21 cellular contexts compared by ENCODE assay signal in genomic region chr3:119309591-119309990, GRCh38.
"Had no signal": no experiment of that assay in that cellular context is flagged by ENCODE, and none has a peak within 500 bp of the region (broad histone marks: within the 10 kb centered on the region; RNA-seq: fewer than 3 reads in every experiment).

No MANE protein-coding gene starts in this region.

- H3K4me3 ChIP-seq: ascending aorta, colonic mucosa, gastrocnemius medialis, heart right ventricle, psoas muscle, right lobe of liver, stomach, thoracic aorta had no signal

- H3K4me3 Mint-ChIP-seq: activated naive CD4-positive, alpha-beta T cell treated with anti-CD3 and anti-CD28 coated beads for 36 hours; activated naive CD8-positive, alpha-beta T cell treated with anti-CD3 and anti-CD28 coated beads, Interleukin-2, amount 50 U/mL, for 24 hours; memory B cell; nephron progenitor cell; T-cell had no signal

- H3K4me1 ChIP-seq: ascending aorta, colonic mucosa, psoas muscle, right lobe of liver had no signal

- H3K27ac ChIP-seq: ascending aorta, colonic mucosa, epithelial cell of prostate, gastrocnemius medialis, psoas muscle, right lobe of liver, stomach, thoracic aorta had no signal

- H3K27me3 ChIP-seq: ascending aorta, colonic mucosa, gastrocnemius medialis, heart right ventricle, right lobe of liver, stomach had no signal

- H3K27me3 Mint-ChIP-seq: activated naive CD8-positive, alpha-beta T cell treated with anti-CD3 and anti-CD28 coated beads, Interleukin-2, amount 50 U/mL, for 24 hours; memory B cell; T-cell had no signal

- H3K9me3 Mint-ChIP-seq: activated naive CD4-positive, alpha-beta T cell treated with anti-CD3 and anti-CD28 coated beads for 36 hours; activated naive CD8-positive, alpha-beta T cell treated with anti-CD3 and anti-CD28 coated beads, Interleukin-2, amount 50 U/mL, for 24 hours; memory B cell; T-cell had no signal

- H3K27ac Mint-ChIP-seq: activated naive CD4-positive, alpha-beta T cell treated with anti-CD3 and anti-CD28 coated beads for 36 hours; activated naive CD8-positive, alpha-beta T cell treated with anti-CD3 and anti-CD28 coated beads, Interleukin-2, amount 50 U/mL, for 24 hours; memory B cell; nephron progenitor cell; T-cell had no signal

- H3K9me3 ChIP-seq: ascending aorta, colonic mucosa, gastrocnemius medialis, heart right ventricle, psoas muscle, right lobe of liver, stomach, thoracic aorta had no signal

- ATAC-seq: activated naive CD8-positive, alpha-beta T cell treated with anti-CD3 and anti-CD28 coated beads, Interleukin-2, amount 50 U/mL, for 24 hours; right lobe of liver; T-cell had no signal

- DNase-seq: activated CD4-positive, CD25-positive, alpha-beta regulatory T cell treated with anti-CD3 and anti-CD28 coated beads, Interleukin-2, amount 50 U/mL, for 72 hours; activated naive CD4-positive, alpha-beta T cell treated with anti-CD3 and anti-CD28 coated beads for 36 hours; activated naive CD8-positive, alpha-beta T cell treated with anti-CD3 and anti-CD28 coated beads, Interleukin-2, amount 50 U/mL, for 24 hours; caudate nucleus; colonic mucosa; effector CD8-positive, alpha-beta T cell; gastrocnemius medialis; heart right ventricle; left ventricle myocardium superior; nephron progenitor cell; occipital lobe; right lobe of liver; stimulated activated CD4-positive, alpha-beta T cell treated with anti-CD3 and anti-CD28 coated beads, Interleukin-12 subunit alpha, Interleukin-12 subunit beta, amount 100 ng/mL, for 4 hours; stimulated activated CD4-positive, alpha-beta T cell treated with anti-CD3 and anti-CD28 coated beads, Interleukin-2, amount 100 ng/mL, for 24 hours; stomach; T-cell had no signal

- H3K36me3 ChIP-seq: colonic mucosa, gastrocnemius medialis, right lobe of liver, thoracic aorta had no signal
